8 cellular contexts compared by ENCODE assay signal in genomic region chr9:129109952-129110739, GRCh38. TPM values are rescaled to one million over a fixed set of nuclear protein-coding genes. Genes with fewer than 3 reads are reported as not detected.
DNase-seq lines count a peak whose midpoint lies in the region; ATAC-seq, FAIRE-seq and TF ChIP-seq lines count a peak whose summit lies in the region.

No MANE protein-coding gene starts in this region.

- H3K36me3 ChIP-seq in Panc1 (ENCODE audit: control insufficient read depth, insufficient read depth, low read length) (peaks cover 6% of the 10 kb centered on the region; the same call in 1 of the 2 replicates), uterus (no peaks in the 10 kb centered on the region)

- peak; percentile 39 for ATAC-seq in Panc1
- ATAC-seq in GM18511 (IDR thresholded peaks at IDR 0.05; ENCODE audit: unreplicated experiment), result no peak

- H3K4me1 ChIP-seq in Panc1 (ENCODE audit: control insufficient read depth, insufficient read depth, low read length) (peaks cover 14% of the 10 kb centered on the region), uterus (no peaks in the 10 kb centered on the region)

- POLR2A ChIA-PET in Panc1 (lab: Charles Lee), result no interaction called here

- peak; percentile 7 for TF ChIP-seq POLR2A in H54 (IDR thresholded peaks at IDR 0.05; ENCODE audit: low read depth, low read length)
- TF ChIP-seq POLR2A in uterus (IDR thresholded peaks at IDR 0.05), result no peak

- FAIRE-seq in H54 (lab: Jason Lieb, UNC), result no peak

- H3K4me3 Mint-ChIP-seq in Calu3 (ENCODE audit: low read depth, unreplicated experiment) (peak overlapping the region; percentile 79), mesothelial cell of epicardium (peak overlapping the region; percentile 97)

- H3K9me3 ChIP-seq in Panc1 (ENCODE audit: control insufficient read depth, insufficient read depth, low read depth, low read length) (no peaks in the 10 kb centered on the region), uterus (no peaks in the 10 kb centered on the region)

- H3K27me3 Mint-ChIP-seq in Calu3 (ENCODE audit: unreplicated experiment), result peaks cover 9% of the 10 kb centered on the region
- H3K27me3 Mint-ChIP-seq in mesothelial cell of epicardium (ENCODE audit: low read depth), result no peaks in the 10 kb centered on the region

- CTCF ChIA-PET in Calu3 (lab: Charles Lee) (no interaction called here), Panc1 (lab: Charles Lee) (no interaction called here)

- H3K36me3 Mint-ChIP-seq in Calu3 (ENCODE audit: insufficient read depth, unreplicated experiment) (peaks cover 17% of the 10 kb centered on the region), mesothelial cell of epicardium (peaks cover 3% of the 10 kb centered on the region)

- H3K27ac ChIP-seq in Panc1 (ENCODE audit: low read length) (peak overlapping the region; percentile 78), uterus (peak overlapping the region; percentile 63 to 96)

- H3K27me3 ChIP-seq in Panc1 (ENCODE audit: control insufficient read depth, insufficient read depth, low read length), result no peaks in the 10 kb centered on the region
- H3K27me3 ChIP-seq in uterus, result no peaks in the 10 kb centered on the region

- BruUV-seq in Calu3 (replicated peaks; lab: Mats Ljungman, UMichigan), result no TSS peak
- no TSS peak for BruUV-seq in Panc1 (replicated peaks; lab: Mats Ljungman, UMichigan)

- intact Hi-C loops in Calu3 (cut with micrococcal nuclease; ENCODE audit: unreplicated experiment), result no loop called here
- intact Hi-C loops in Panc1 (cut with micrococcal nuclease; ENCODE audit: unreplicated experiment), result no loop called here
- intact Hi-C loops in uterus (cut with DNase I; ENCODE audit: low total_unique reads), result no loop called here

- H3K4me3 ChIP-seq in Panc1 (ENCODE audit: low read depth in 2 of 2, low read length in 2 of 2) (peak overlapping the region; percentile 72 to 75), uterus (peak overlapping the region; percentile 66 to 78)

- DNase-seq in Calu3 (no peak), H54 (ENCODE audit: insufficient read length, low spot score) (peak; percentile 67), Panc1 (ENCODE audit: low read depth, low spot score) (no peak), ecto neural progenitor cell (ENCODE audit: low spot score) (peak; percentile 57), mesothelial cell of epicardium (ENCODE audit: low spot score in 2 of 2, unreplicated experiment in 2 of 2) (peak in 1 of 2 experiments; percentile 49), uterus (peak; percentile 44 to 46), DMS79 treated with DMSO at 0.1 percent for 48 hours (lab: John Stamatoyannopoulos, UW) (no peak)

- in situ Hi-C loops in Panc1 (cut with HindIII; ENCODE audit: low pct_unique_long_range_greater_than_20kb, low sequenced_read_pairs), result no loop called here

- H3K27ac Mint-ChIP-seq in Calu3 (ENCODE audit: unreplicated experiment) (no peak overlapping the region), mesothelial cell of epicardium (no peak overlapping the region)

- peaks cover 7% of the 10 kb centered on the region for H3K4me1 Mint-ChIP-seq in Calu3 (ENCODE audit: low read depth, unreplicated experiment)
- H3K4me1 Mint-ChIP-seq in mesothelial cell of epicardium, result peaks cover 33% of the 10 kb centered on the region

- TF ChIP-seq CTCF in Calu3 (IDR thresholded peaks at IDR 0.05; ENCODE audit: unreplicated experiment), result no peak
- no peak for TF ChIP-seq CTCF in Panc1 (IDR thresholded peaks at IDR 0.05)
- TF ChIP-seq CTCF in mesothelial cell of epicardium (IDR thresholded peaks at IDR 0.05; ENCODE audit: unreplicated experiment), result peak; percentile 11
- TF ChIP-seq CTCF in uterus (IDR thresholded peaks at IDR 0.05), result peak in 2 of 4 experiments; percentile 5 to 10

- H3K9me3 Mint-ChIP-seq in Calu3 (ENCODE audit: low read depth, unreplicated experiment), result no peaks in the 10 kb centered on the region
- H3K9me3 Mint-ChIP-seq in mesothelial cell of epicardium, result no peaks in the 10 kb centered on the region

RNA-seq across cellular contexts. Expression of gene CRAT, which starts 0.4 kb away (rescaled TPM):
- total RNA-seq in Calu3 (2022) (7.1 and 9.2 TPM in 2 replicates), Panc1 (2021; ENCODE audit: unreplicated experiment) (38.8 TPM), mesothelial cell of epicardium (26.4 to 27.6 TPM (median 26.4 TPM) in 3 replicates), uterus (10 to 100 TPM; 20.0 to 42.4 (median 27.4) TPM)
- 71.7 TPM for polyA plus RNA-seq in Panc1 (2012; ENCODE audit: insufficient read length)

RNA-seq across cellular contexts. Expression of gene PTPA, which starts 1.1 kb away (rescaled TPM):
- total RNA-seq in Calu3 (2022) (76.2 and 83.3 TPM in 2 replicates), Panc1 (2021; ENCODE audit: unreplicated experiment) (114 TPM), mesothelial cell of epicardium (157 to 164 TPM (median 160 TPM) in 3 replicates), uterus (100 to 1,000 TPM in 1 of 4 donors, 10 to 100 TPM in 3; 28.9 to 107 (median 62.1) TPM)
- polyA plus RNA-seq in Panc1 (2012; ENCODE audit: insufficient read length), result 97.5 TPM

RNA-seq across cellular contexts. Expression of gene DOLPP1, which starts 29.2 kb away (rescaled TPM):
- total RNA-seq in Calu3 (2022) (14.4 and 16.1 TPM in 2 replicates), Panc1 (2021; ENCODE audit: unreplicated experiment) (13.7 TPM), mesothelial cell of epicardium (16.9 to 21.5 TPM (median 20.0 TPM) in 3 replicates), uterus (10 to 100 TPM in 1 of 4 donors, 1 to 10 TPM in 2, not detected in 1; 1.0 to 10.2 (median 9.7) TPM)
- 15.8 TPM for polyA plus RNA-seq in Panc1 (2012; ENCODE audit: insufficient read length)

Comparison
In these comparisons a context has a peak if more than half of its experiments do, and no peak if none do; other contexts are left out.
1. DNase-seq: peak in H54 (single experiment), ecto neural progenitor cell (single experiment) and uterus (2 of 2); none in Calu3 (single experiment), Panc1 (single experiment) and DMS79 treated with DMSO at 0.1 percent for 48 hours (single experiment).